ENCODE assay signal across 21 cellular contexts in the genomic region with DNA sequence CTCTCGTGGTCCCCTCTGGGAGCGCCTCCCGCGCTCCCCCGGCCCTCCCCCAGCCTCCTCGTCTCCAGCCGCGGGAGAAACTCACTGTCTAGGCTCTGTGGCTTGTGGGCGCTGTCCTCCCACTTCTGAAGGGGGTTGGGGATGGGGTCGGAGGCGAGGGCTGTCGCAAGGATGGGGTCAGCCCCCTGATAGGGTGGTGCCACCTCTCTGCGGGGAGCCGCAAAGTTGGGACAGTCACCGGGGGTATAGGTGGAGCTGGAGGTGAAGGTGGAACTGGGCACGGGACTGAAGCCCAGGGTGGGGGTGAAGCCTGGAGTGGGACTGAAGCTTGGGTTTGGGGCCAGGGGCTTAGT. TPM values are rescaled to one million over a fixed set of nuclear protein-coding genes. Genes with fewer than 3 reads are reported as not detected.
DNase-seq lines count a peak whose midpoint lies in the region; ATAC-seq and TF ChIP-seq lines count a peak whose summit lies in the region.
"Had no signal": no experiment of that assay in that cellular context is flagged by ENCODE, and none has a peak within 500 bp of the region (broad histone marks: within the 10 kb centered on the region; RNA-seq: fewer than 3 reads in every experiment).

No MANE protein-coding gene starts in this region.

- H3K9me3 Mint-ChIP-seq in activated naive CD4-positive, alpha-beta T cell treated with anti-CD3 and anti-CD28 coated beads for 36 hours = no peaks in the 10 kb centered on the region
- no peaks in the 10 kb centered on the region for H3K9me3 Mint-ChIP-seq in central memory CD8-positive, alpha-beta T cell
- H3K9me3 Mint-ChIP-seq: nephron; T-helper 2 cell treated with Interferon-gamma antibody and Interleukin-4, amounts not matched to agents 5 μg/mL and 100 μg/mL, for 36 hours had no signal

- no peak overlapping the region for H3K9ac ChIP-seq in rectal smooth muscle tissue (ENCODE audit: low read length)

- no peaks in the 10 kb centered on the region for H3K9me3 ChIP-seq in vagina

- H3K27me3 Mint-ChIP-seq in activated naive CD4-positive, alpha-beta T cell treated with anti-CD3 and anti-CD28 coated beads for 36 hours (ENCODE audit: low read depth) = no peaks in the 10 kb centered on the region
- no peaks in the 10 kb centered on the region for H3K27me3 Mint-ChIP-seq in central memory CD8-positive, alpha-beta T cell

- CTCF ChIA-PET in activated naive CD4-positive, alpha-beta T cell treated with anti-CD3 and anti-CD28 coated beads for 36 hours (lab: Charles Lee) = no interaction called here

- H3K4me1 Mint-ChIP-seq in activated naive CD4-positive, alpha-beta T cell treated with anti-CD3 and anti-CD28 coated beads for 36 hours (ENCODE audit: low read depth) = peaks cover 35% of the 10 kb centered on the region
- peaks cover 48% of the 10 kb centered on the region for H3K4me1 Mint-ChIP-seq in central memory CD8-positive, alpha-beta T cell

- no peak overlapping the region for H3K4me3 ChIP-seq in rectal smooth muscle tissue (ENCODE audit: low read length)
- no peak overlapping the region for H3K4me3 ChIP-seq in vagina
- H3K4me3 ChIP-seq: cardiac muscle cell, SK-N-MC had no signal

- no peak for DNase-seq in activated naive CD4-positive, alpha-beta T cell treated with anti-CD3 and anti-CD28 coated beads for 36 hours
- DNase-seq in activated naive CD4-positive, alpha-beta T cell (lab: John Stamatoyannopoulos, UW) = no peak
- DNase-seq in central memory CD8-positive, alpha-beta T cell (ENCODE audit: low spot score in 2 of 2) = no peak
- DNase-seq in vagina (ENCODE audit: extremely low spot score in 2 of 2) (no peak), kidney glomerular epithelial cell (lab: John Stamatoyannopoulos, UW) (no peak), NCI-H128 (lab: John Stamatoyannopoulos, UW; ENCODE audit: unreplicated experiment) (no peak)
- DNase-seq: activated CD8-positive, alpha-beta memory T cell treated with anti-CD3 and anti-CD28 coated beads for 24 hours; DMS153; foreskin melanocyte; GDM1; mesendoderm; NCI-H1694 treated with DMSO at 0.1 percent for 48 hours; stimulated activated CD4-positive, alpha-beta T cell treated with anti-CD3 and anti-CD28 coated beads, Interleukin-4, amount 100 ng/mL, for 4 hours had no signal

- ATAC-seq in central memory CD8-positive, alpha-beta T cell (replicated peaks; ENCODE audit: extremely low read depth, poor library complexity, severe bottlenecking) = no peak
- no peak for ATAC-seq in GM19467 (IDR thresholded peaks at IDR 0.05; ENCODE audit: unreplicated experiment)

- H3K4me1 ChIP-seq in rectal smooth muscle tissue (ENCODE audit: control insufficient read depth, insufficient read depth, low read length) = peaks cover 11% of the 10 kb centered on the region
- peaks cover 60% of the 10 kb centered on the region for H3K4me1 ChIP-seq in vagina

- peaks cover 50% of the 10 kb centered on the region for H3K36me3 ChIP-seq in rectal smooth muscle tissue (ENCODE audit: control insufficient read depth, insufficient read depth, low read length)
- peaks cover 0 to 66% of the 10 kb centered on the region in 2 donors for H3K36me3 ChIP-seq in vagina

- H3K27me3 ChIP-seq in rectal smooth muscle tissue (ENCODE audit: control insufficient read depth, insufficient read depth, low read length) (no peaks in the 10 kb centered on the region), vagina (no peaks in the 10 kb centered on the region)
- H3K27me3 ChIP-seq: cardiac muscle cell had no signal

- no peak for TF ChIP-seq CTCF in vagina (IDR thresholded peaks at IDR 0.05)

- peak overlapping the region; percentile 32 for H3K27ac ChIP-seq in rectal smooth muscle tissue (ENCODE audit: low read depth, low read length)
- H3K27ac ChIP-seq in vagina = peak overlapping the region; percentile 7
- H3K27ac ChIP-seq: cardiac muscle cell, SK-N-MC had no signal

- intact Hi-C loops in activated naive CD4-positive, alpha-beta T cell treated with anti-CD3 and anti-CD28 coated beads for 36 hours (cut with micrococcal nuclease) = no loop called here
- intact Hi-C loops in vagina (cut with DNase I) = loop anchor here (5.0 kb wide), 2 partner anchors 133 to 223 kb away; no protein-coding TSS in a partner anchor

- TF ChIP-seq POLR2A in vagina (IDR thresholded peaks at IDR 0.05) = no peak

- peak overlapping the region; percentile 76 for H3K27ac Mint-ChIP-seq in activated naive CD4-positive, alpha-beta T cell treated with anti-CD3 and anti-CD28 coated beads for 36 hours
- peak overlapping the region; percentile 49 for H3K27ac Mint-ChIP-seq in central memory CD8-positive, alpha-beta T cell (ENCODE audit: low read depth)
- H3K27ac Mint-ChIP-seq: T-helper 2 cell treated with Interferon-gamma antibody and Interleukin-4, amounts not matched to agents 5 μg/mL and 100 μg/mL, for 36 hours had no signal

- peaks cover 45% of the 10 kb centered on the region for H3K36me3 Mint-ChIP-seq in activated naive CD4-positive, alpha-beta T cell treated with anti-CD3 and anti-CD28 coated beads for 36 hours (ENCODE audit: low read depth)
- peaks cover 62% of the 10 kb centered on the region for H3K36me3 Mint-ChIP-seq in central memory CD8-positive, alpha-beta T cell (ENCODE audit: insufficient read depth)

- no peak overlapping the region for H3K4me3 Mint-ChIP-seq in activated naive CD4-positive, alpha-beta T cell treated with anti-CD3 and anti-CD28 coated beads for 36 hours
- H3K4me3 Mint-ChIP-seq in central memory CD8-positive, alpha-beta T cell = peak overlapping the region; percentile 18
- H3K4me3 Mint-ChIP-seq: nephron; T-helper 2 cell treated with Interferon-gamma antibody and Interleukin-4, amounts not matched to agents 5 μg/mL and 100 μg/mL, for 36 hours had no signal

RNA-seq across cellular contexts. Expression of a gene that starts 12.2 kb away (rescaled TPM):
- 10 to 100 TPM; 38.1 to 41.3 TPM for total RNA-seq in activated naive CD4-positive, alpha-beta T cell treated with anti-CD3 and anti-CD28 coated beads for 36 hours
- total RNA-seq in vagina = 271 TPM

RNA-seq across cellular contexts. Expression of a gene that starts 19.2 kb away (rescaled TPM):
- total RNA-seq in activated naive CD4-positive, alpha-beta T cell treated with anti-CD3 and anti-CD28 coated beads for 36 hours = not detected
- 14.7 TPM for total RNA-seq in vagina
- total RNA-seq: A673, dermis microvascular lymphatic vessel endothelial cell had no signal

RNA-seq across cellular contexts. Expression of a gene that starts 45.7 kb away (rescaled TPM):
- under 1 TPM; 0.20 to 0.67 TPM for total RNA-seq in activated naive CD4-positive, alpha-beta T cell treated with anti-CD3 and anti-CD28 coated beads for 36 hours
- 55.2 TPM for total RNA-seq in vagina
- total RNA-seq: A673 had no signal

RNA-seq across cellular contexts. Expression of a gene that starts 54.3 kb away (rescaled TPM):
- 1 to 10 TPM; 2.1 to 3.1 TPM for total RNA-seq in activated naive CD4-positive, alpha-beta T cell treated with anti-CD3 and anti-CD28 coated beads for 36 hours
- 146 TPM for total RNA-seq in vagina

Comparison
In these comparisons a context has a peak if more than half of its experiments do, and no peak if none do; other contexts are left out.
1. RNA of a gene that starts 19.2 kb away (total RNA-seq): 14.7 TPM in vagina (single experiment); not detected in activated naive CD4-positive, alpha-beta T cell treated with anti-CD3 and anti-CD28 coated beads for 36 hours; every median in the first group is over 10 times any median in the second.
2. RNA of a gene that starts 45.7 kb away (total RNA-seq): 55.2 TPM in vagina (single experiment); 0.20 to 0.67 TPM in activated naive CD4-positive, alpha-beta T cell treated with anti-CD3 and anti-CD28 coated beads for 36 hours; every median in the first group is over 10 times any median in the second.